Comparison of ENCODE assay signal across 21 cellular contexts in genomic region chr1:14511281-14511680, GRCh38.
DNase-seq lines count a peak whose midpoint lies in the region; ATAC-seq and TF ChIP-seq lines count a peak whose summit lies in the region.
"Had no signal": no experiment of that assay in that cellular context is flagged by ENCODE, and none has a peak within 500 bp of the region (broad histone marks: within the 10 kb centered on the region; RNA-seq: fewer than 3 reads in every experiment).

No MANE protein-coding gene starts in this region.

- no peaks in the 10 kb centered on the region for H3K27me3 ChIP-seq in GM23338 (ENCODE audit: insufficient read depth)
- H3K27me3 ChIP-seq: BLaER1 had no signal

- H3K79me2 ChIP-seq in GM23338 (replicated peaks; ENCODE audit: insufficient read depth) = no peaks in the 10 kb centered on the region

- H3K4me3 Mint-ChIP-seq in GM23338 = no peak overlapping the region
- H3K4me3 Mint-ChIP-seq in nephron = no peak overlapping the region
- H3K4me3 Mint-ChIP-seq: CD4-positive, alpha-beta memory T cell; HFFc6 had no signal

- no peaks in the 10 kb centered on the region for H3K36me3 ChIP-seq in GM23338 (ENCODE audit: insufficient read depth)
- H3K36me3 ChIP-seq: BLaER1 had no signal

- 0 out of 2 replicates have a peak overlapping the region, but pooled peaks have one; percentile 41 for H3K4me2 ChIP-seq in GM23338
- H3K4me2 ChIP-seq: BLaER1 had no signal

- H4K20me1 ChIP-seq in GM23338 (replicated peaks; ENCODE audit: insufficient read depth) = no peaks in the 10 kb centered on the region
- H4K20me1 ChIP-seq: BLaER1 had no signal

- no peaks in the 10 kb centered on the region for H3F3A ChIP-seq in GM23338 (replicated peaks; ENCODE audit: low read depth)

- H3K36me3 Mint-ChIP-seq in GM23338 (ENCODE audit: low read depth) (no peaks in the 10 kb centered on the region), nephron (ENCODE audit: low read depth) (no peaks in the 10 kb centered on the region)
- H3K36me3 Mint-ChIP-seq: CD14-positive monocyte; CD4-positive, alpha-beta memory T cell had no signal

- peaks cover 3% of the 10 kb centered on the region for H3K9me2 ChIP-seq in GM23338 (ENCODE audit: insufficient read depth)

- H3K4me3 ChIP-seq in GM23338 = no peak overlapping the region
- H3K4me3 ChIP-seq: BLaER1, GM12878 had no signal

- TF ChIP-seq CTCF in GM23338 (conservative IDR thresholded peaks at IDR 0.05; ENCODE audit: low read depth in 2 of 2) (no peak), nephron (IDR thresholded peaks at IDR 0.05; ENCODE audit: unreplicated experiment in 3 of 3) (no peak)

- peaks cover 19% of the 10 kb centered on the region for H3K4me1 ChIP-seq in GM23338 (ENCODE audit: insufficient read depth)
- H3K4me1 ChIP-seq: BLaER1 had no signal

- H3K4me1 Mint-ChIP-seq in GM23338 = peaks cover 23% of the 10 kb centered on the region
- peaks cover 43% of the 10 kb centered on the region for H3K4me1 Mint-ChIP-seq in nephron
- H3K4me1 Mint-ChIP-seq: CD14-positive monocyte; CD4-positive, alpha-beta memory T cell had no signal

- no peak overlapping the region for H2AFZ ChIP-seq in GM23338

- no peak for ATAC-seq in GM23338
- peak; percentile 51 for ATAC-seq in sciatic nerve
- no peak for ATAC-seq in GM18511 (IDR thresholded peaks at IDR 0.05; ENCODE audit: unreplicated experiment)
- ATAC-seq: GM12878, HCT116, HepG2 had no signal

- H3K27me3 Mint-ChIP-seq in GM23338 (ENCODE audit: insufficient read depth, low read depth, poor library complexity) (peaks cover 7% of the 10 kb centered on the region), nephron (ENCODE audit: low read depth) (no peaks in the 10 kb centered on the region)

- H3K9me3 Mint-ChIP-seq in GM23338 (no peaks in the 10 kb centered on the region), nephron (no peaks in the 10 kb centered on the region)

- no peak overlapping the region for H3K27ac ChIP-seq in GM23338 (ENCODE audit: low read depth)
- H3K27ac ChIP-seq: BLaER1 had no signal

- DNase-seq in GM23338 (ENCODE audit: low spot score) = no peak
- peak; percentile 32 for DNase-seq in epidermal melanocyte (ENCODE audit: insufficient read length, low spot score)
- DNase-seq in sciatic nerve (ENCODE audit: low spot score) = no peak
- DNase-seq in NCI-H2029 treated with DMSO at 0.1 percent for 48 hours (lab: John Stamatoyannopoulos, UW) = no peak
- no peak for DNase-seq in putamen (ENCODE audit: low spot score)
- DNase-seq: 8988T; CD4-positive, alpha-beta memory T cell; DMS 273 treated with DMSO at 0.1 percent for 48 hours; DMS53; DND-41; EL; GOT3; H7; HFFc6 had no signal

- intact Hi-C loops in sciatic nerve (cut with DNase I) = no loop called here

- H3K27ac Mint-ChIP-seq in GM23338 (no peak overlapping the region), nephron (peak overlapping the region; percentile 22 to 73 (median 37))
- H3K27ac Mint-ChIP-seq: CD14-positive monocyte; CD4-positive, alpha-beta memory T cell; HFFc6 had no signal

TF ChIP-seq in GM23338, 12 proteins besides CTCF, POLR2A, EP300 and RAD21 (continues in another document):
- TF ChIP-seq NANOG (IDR thresholded peaks at IDR 0.05; ENCODE audit: borderline replicate concordance) = no peak
- no peak for TF ChIP-seq CREB1 (CRISPR knock-in tag; IDR thresholded peaks at IDR 0.05; ENCODE audit: low read depth)
- TF ChIP-seq ZNF462 (CRISPR knock-in tag; IDR thresholded peaks at IDR 0.05) = no peak
- no peak for TF ChIP-seq ZNF114 (CRISPR knock-in tag; IDR thresholded peaks at IDR 0.05)
- no peak for TF ChIP-seq ETS1 (IDR thresholded peaks at IDR 0.05)
- TF ChIP-seq EZH2phosphoT487 (IDR thresholded peaks at IDR 0.05; ENCODE audit: unreplicated experiment) = no peak
- no peak for TF ChIP-seq STAT1 (IDR thresholded peaks at IDR 0.05; ENCODE audit: unreplicated experiment)
- no peak for TF ChIP-seq JUNB (IDR thresholded peaks at IDR 0.05; ENCODE audit: unreplicated experiment)
- no peak for TF ChIP-seq ZNF331 (CRISPR knock-in tag; IDR thresholded peaks at IDR 0.05; ENCODE audit: low read depth)
- no peak for TF ChIP-seq POLR2AphosphoS5 (IDR thresholded peaks at IDR 0.05; ENCODE audit: low read depth)
- no peak for TF ChIP-seq EZH2 (IDR thresholded peaks at IDR 0.05; ENCODE audit: low read depth, unreplicated experiment)
